In genomic region chr13:49625392-49626137, GRCh38 we compare ENCODE assay signal across 14 cellular contexts. TPM values are rescaled to one million over a fixed set of nuclear protein-coding genes. Genes with fewer than 3 reads are reported as not detected.
DNase-seq lines count a peak whose midpoint lies in the region; ATAC-seq and TF ChIP-seq lines count a peak whose summit lies in the region.
"Had no signal": no experiment of that assay in that cellular context is flagged by ENCODE, and none has a peak within 500 bp of the region (broad histone marks: within the 10 kb centered on the region; RNA-seq: fewer than 3 reads in every experiment).

No MANE protein-coding gene starts in this region.

- H3K9me3 ChIP-seq in heart right ventricle, result no peaks in the 10 kb centered on the region
- H3K9me3 ChIP-seq: suprapubic skin had no signal

- H3K36me3 ChIP-seq in heart right ventricle, result no peaks in the 10 kb centered on the region
- H3K36me3 ChIP-seq: suprapubic skin had no signal

- 68 to 74% methylated on average over 12 of the region's 12 CpGs for WGBS in heart right ventricle, 2 donors

- DNase-seq in CD14-positive monocyte (ENCODE audit: low spot score) (peak; percentile 56), RKO (ENCODE audit: low spot score) (peak; percentile 25), heart right ventricle (peak; percentile 43 to 58), omental fat pad (ENCODE audit: low spot score) (no peak), epidermal melanocyte (ENCODE audit: insufficient read length, low spot score) (no peak), NCI-H2171 (lab: John Stamatoyannopoulos, UW) (no peak), NCI-H1092 treated with DMSO at 0.1 percent for 48 hours (lab: John Stamatoyannopoulos, UW) (no peak)
- DNase-seq in activated T-helper 1 cell treated with anti-CD3 and anti-CD28 coated beads, Interleukin-12 subunit alpha, Interleukin-12 subunit beta, Interleukin-2, Interleukin-4 antibody, amounts not matched to agents 30 ng/mL and 10 ng/mL and 1 ng/mL, durations not matched to agents 14 hours and 24 hours and 36 hours (ENCODE audit: low spot score), result no peak
- DNase-seq: activated T-cell treated with anti-CD3 and anti-CD28 coated beads, Interleukin-2, amount 50 U/mL, for 24 hours; kidney; NCI-H2029 had no signal

- peaks cover 0 to 55% (median 21%) of the 10 kb centered on the region in 9 donors for H3K4me1 ChIP-seq in heart right ventricle
- H3K4me1 ChIP-seq: suprapubic skin had no signal

- H3K27me3 Mint-ChIP-seq in CD14-positive monocyte (ENCODE audit: low read depth in 3 of 3), result peaks cover 0 to 4% (median 1%) of the 10 kb centered on the region in 3 donors
- peaks cover 2% of the 10 kb centered on the region for H3K27me3 Mint-ChIP-seq in activated T-helper 1 cell treated with anti-CD3 and anti-CD28 coated beads, Interleukin-12 subunit alpha, Interleukin-12 subunit beta, Interleukin-2, Interleukin-4 antibody, amounts not matched to agents 30 ng/mL and 10 ng/mL and 1 ng/mL, durations not matched to agents 14 hours and 24 hours and 36 hours (ENCODE audit: insufficient read depth)

- peaks cover 5% of the 10 kb centered on the region in 2 donors for H3K36me3 Mint-ChIP-seq in CD14-positive monocyte
- H3K36me3 Mint-ChIP-seq in activated T-helper 1 cell treated with anti-CD3 and anti-CD28 coated beads, Interleukin-12 subunit alpha, Interleukin-12 subunit beta, Interleukin-2, Interleukin-4 antibody, amounts not matched to agents 30 ng/mL and 10 ng/mL and 1 ng/mL, durations not matched to agents 14 hours and 24 hours and 36 hours (ENCODE audit: low read depth), result peaks cover 5% of the 10 kb centered on the region

- no peak overlapping the region for H3K4me3 ChIP-seq in heart right ventricle
- H3K4me3 ChIP-seq: suprapubic skin had no signal

- H3K4me3 Mint-ChIP-seq in CD14-positive monocyte, result no peak overlapping the region
- H3K4me3 Mint-ChIP-seq in activated T-helper 1 cell treated with anti-CD3 and anti-CD28 coated beads, Interleukin-12 subunit alpha, Interleukin-12 subunit beta, Interleukin-2, Interleukin-4 antibody, amounts not matched to agents 30 ng/mL and 10 ng/mL and 1 ng/mL, durations not matched to agents 14 hours and 24 hours and 36 hours, result no peak overlapping the region
- H3K4me3 Mint-ChIP-seq: activated T-cell treated with anti-CD3 and anti-CD28 coated beads, Interleukin-2, amount 50 U/mL, for 24 hours had no signal

- H3K27me3 ChIP-seq in heart right ventricle, result no peaks in the 10 kb centered on the region
- H3K27me3 ChIP-seq: suprapubic skin had no signal

- ATAC-seq in heart right ventricle (peak; percentile 33 to 70 (median 50)), omental fat pad (ENCODE audit: low FRiP score) (peak; percentile 34)

- H3K9me3 Mint-ChIP-seq in CD14-positive monocyte, result no peaks in the 10 kb centered on the region
- no peaks in the 10 kb centered on the region for H3K9me3 Mint-ChIP-seq in activated T-helper 1 cell treated with anti-CD3 and anti-CD28 coated beads, Interleukin-12 subunit alpha, Interleukin-12 subunit beta, Interleukin-2, Interleukin-4 antibody, amounts not matched to agents 30 ng/mL and 10 ng/mL and 1 ng/mL, durations not matched to agents 14 hours and 24 hours and 36 hours
- H3K9me3 Mint-ChIP-seq: activated T-cell treated with anti-CD3 and anti-CD28 coated beads, Interleukin-2, amount 50 U/mL, for 24 hours had no signal

- intact Hi-C loops in CD14-positive monocyte (cut with micrococcal nuclease), result no loop called here
- intact Hi-C loops in heart right ventricle (cut with DNase I), result no loop called here
- intact Hi-C loops in activated T-helper 1 cell treated with anti-CD3 and anti-CD28 coated beads, Interleukin-12 subunit alpha, Interleukin-12 subunit beta, Interleukin-2, Interleukin-4 antibody, amounts not matched to agents 30 ng/mL and 10 ng/mL and 1 ng/mL, durations not matched to agents 14 hours and 24 hours and 36 hours (cut with micrococcal nuclease), result loop anchor here (5.0 kb wide), 1 partner anchor 167 kb away; the partner anchor contains the start of gene KPNA3

- peaks cover 37% of the 10 kb centered on the region for H3K4me1 Mint-ChIP-seq in CD14-positive monocyte
- H3K4me1 Mint-ChIP-seq in activated T-helper 1 cell treated with anti-CD3 and anti-CD28 coated beads, Interleukin-12 subunit alpha, Interleukin-12 subunit beta, Interleukin-2, Interleukin-4 antibody, amounts not matched to agents 30 ng/mL and 10 ng/mL and 1 ng/mL, durations not matched to agents 14 hours and 24 hours and 36 hours (ENCODE audit: low read depth), result peaks cover 17% of the 10 kb centered on the region

- peak overlapping the region in 7 of 10 donors; percentile 26 to 69 (median 52) for H3K27ac ChIP-seq in heart right ventricle
- H3K27ac ChIP-seq: suprapubic skin, VCaP had no signal

- TF ChIP-seq CTCF in CD14-positive monocyte (IDR thresholded peaks at IDR 0.05) (no peak), heart right ventricle (IDR thresholded peaks at IDR 0.05) (no peak), omental fat pad (IDR thresholded peaks at IDR 0.05) (no peak)

- peak overlapping the region; percentile 61 to 88 (median 82) for H3K27ac Mint-ChIP-seq in CD14-positive monocyte
- no peak overlapping the region for H3K27ac Mint-ChIP-seq in activated T-helper 1 cell treated with anti-CD3 and anti-CD28 coated beads, Interleukin-12 subunit alpha, Interleukin-12 subunit beta, Interleukin-2, Interleukin-4 antibody, amounts not matched to agents 30 ng/mL and 10 ng/mL and 1 ng/mL, durations not matched to agents 14 hours and 24 hours and 36 hours
- H3K27ac Mint-ChIP-seq: activated T-cell treated with anti-CD3 and anti-CD28 coated beads, Interleukin-2, amount 50 U/mL, for 24 hours had no signal

RNA-seq across cellular contexts. Expression of gene ARL11, which starts 2.7 kb away (rescaled TPM):
- polyA plus RNA-seq in CD14-positive monocyte (10 to 100 TPM; 15.2 to 19.2 TPM), heart right ventricle (under 1 TPM; 0.20 to 0.59 TPM)
- total RNA-seq in heart right ventricle (1 to 10 TPM in 1 of 10 donors, under 1 TPM in 9; 0.09 to 1.1 (median 0.23) TPM), omental fat pad (1 to 10 TPM in 3 of 4 donors, under 1 TPM in 1; 0.93 to 4.9 (median 1.6) TPM)
- total RNA-seq in activated T-helper 1 cell treated with anti-CD3 and anti-CD28 coated beads, Interleukin-12 subunit alpha, Interleukin-12 subunit beta, Interleukin-2, Interleukin-4 antibody, amounts not matched to agents 30 ng/mL and 10 ng/mL and 1 ng/mL, durations not matched to agents 14 hours and 24 hours and 36 hours, result 0.80 and 0.93 TPM in 2 replicates
- total RNA-seq: G401 had no signal

RNA-seq across cellular contexts. Expression of gene RCBTB1, which starts 40.2 kb away (rescaled TPM):
- polyA plus RNA-seq in CD14-positive monocyte (10 to 100 TPM in 1 of 2 donors, 1 to 10 TPM in 1; 9.8 to 13.2 TPM), heart right ventricle (10 to 100 TPM in 1 of 2 donors, 1 to 10 TPM in 1; 6.1 to 16.8 TPM)
- total RNA-seq in heart right ventricle (10 to 100 TPM; 12.9 to 23.5 (median 18.7) TPM), omental fat pad (10 to 100 TPM in 3 of 4 donors, 1 to 10 TPM in 1; 8.4 to 17.5 (median 11.1) TPM)
- total RNA-seq in activated T-helper 1 cell treated with anti-CD3 and anti-CD28 coated beads, Interleukin-12 subunit alpha, Interleukin-12 subunit beta, Interleukin-2, Interleukin-4 antibody, amounts not matched to agents 30 ng/mL and 10 ng/mL and 1 ng/mL, durations not matched to agents 14 hours and 24 hours and 36 hours, result 14.9 and 16.3 TPM in 2 replicates

Comparison
In these comparisons a context has a peak if more than half of its experiments do, and no peak if none do; other contexts are left out.
1. DNase-seq: peak in CD14-positive monocyte (single experiment), RKO (single experiment) and heart right ventricle (2 of 2); none in omental fat pad (single experiment), epidermal melanocyte (single experiment), activated T-helper 1 cell treated with anti-CD3 and anti-CD28 coated beads, Interleukin-12 subunit alpha, Interleukin-12 subunit beta, Interleukin-2, Interleukin-4 antibody, amounts not matched to agents 30 ng/mL and 10 ng/mL and 1 ng/mL, durations not matched to agents 14 hours and 24 hours and 36 hours (single experiment), NCI-H2171 (single experiment) and NCI-H1092 treated with DMSO at 0.1 percent for 48 hours (single experiment).